19 cellular contexts compared by ENCODE assay signal in the genomic region with DNA sequence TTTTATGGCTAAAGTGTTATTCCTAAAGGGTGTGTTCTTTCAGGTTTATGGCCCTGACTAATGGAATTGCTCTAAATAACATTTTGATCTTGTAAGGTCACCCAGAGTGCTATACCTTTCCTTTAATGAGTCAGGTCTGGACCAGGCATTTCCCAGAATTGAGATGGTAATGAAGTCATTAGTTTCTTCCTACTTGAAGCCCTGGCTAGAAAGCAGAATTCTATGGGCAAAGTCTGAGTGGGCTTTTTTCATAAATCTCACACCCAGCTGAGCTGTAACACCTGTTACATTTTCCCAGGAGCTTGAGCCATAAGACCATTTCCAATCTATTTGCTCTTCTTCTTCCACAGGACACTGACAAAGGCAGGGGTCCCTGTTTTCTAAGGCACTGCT.
DNase-seq lines count a peak whose midpoint lies in the region; ATAC-seq, FAIRE-seq and TF ChIP-seq lines count a peak whose summit lies in the region.
"Had no signal": no experiment of that assay in that cellular context is flagged by ENCODE, and none has a peak within 500 bp of the region (broad histone marks: within the 10 kb centered on the region; RNA-seq: fewer than 3 reads in every experiment).

No MANE protein-coding gene starts in this region.

- H3K27me3 ChIP-seq in osteoblast (ENCODE audit: insufficient read depth, low read length): no peaks in the 10 kb centered on the region
- H3K27me3 ChIP-seq: BLaER1, cardiac muscle cell, gastrocnemius medialis had no signal

- TF ChIP-seq CTCF in retinal pigment epithelial cell (conservative IDR thresholded peaks at IDR 0.05; ENCODE audit: low read depth, low read length): no peak
- TF ChIP-seq CTCF in osteoblast (IDR thresholded peaks at IDR 0.05; ENCODE audit: extremely low read depth, low read depth, low read length): no peak

- no peaks in the 10 kb centered on the region for H3K9me3 ChIP-seq in osteoblast (ENCODE audit: low read depth, low read length)
- H3K9me3 ChIP-seq: BLaER1, gastrocnemius medialis had no signal

- H3K4me3 ChIP-seq in retinal pigment epithelial cell (ENCODE audit: low read length) (no peak overlapping the region), osteoblast (ENCODE audit: insufficient read depth, low read length) (no peak overlapping the region)
- H3K4me3 ChIP-seq: BLaER1, cardiac muscle cell, gastrocnemius medialis had no signal

- H4K20me1 ChIP-seq in osteoblast (ENCODE audit: insufficient read depth, low read length): no peaks in the 10 kb centered on the region
- H4K20me1 ChIP-seq: BLaER1 had no signal

- H3K36me3 ChIP-seq in osteoblast (ENCODE audit: insufficient read depth, low read length): no peaks in the 10 kb centered on the region
- H3K36me3 ChIP-seq: BLaER1, cardiac muscle cell, gastrocnemius medialis had no signal

- no peaks in the 10 kb centered on the region for H3K79me2 ChIP-seq in osteoblast (ENCODE audit: insufficient read depth, low read length)

- H2AFZ ChIP-seq in osteoblast (ENCODE audit: low read length): no peak overlapping the region

- no peak for FAIRE-seq in HTR-8/SVneo (lab: Jason Lieb, UNC)
- FAIRE-seq: H54, urothelium cell line had no signal

- ATAC-seq in esophagus mucosa: peak; percentile 55
- ATAC-seq in GM21390 (IDR thresholded peaks at IDR 0.05; ENCODE audit: unreplicated experiment): no peak
- ATAC-seq: gastrocnemius medialis had no signal

- peak; percentile 48 for DNase-seq in NCI-H748 (lab: John Stamatoyannopoulos, UW; ENCODE audit: unreplicated experiment)
- DNase-seq in NCI-H748 treated with DMSO at 0.1 percent for 48 hours (lab: John Stamatoyannopoulos, UW): no peak
- DNase-seq in NCI-H226: peak; percentile 42
- DNase-seq in retinal pigment epithelial cell (ENCODE audit: low read depth): peak; percentile 39
- DNase-seq in HTR-8/SVneo (ENCODE audit: insufficient read length, low spot score): no peak
- no peak for DNase-seq in osteoblast (ENCODE audit: insufficient read length, low spot score, missing footprints)
- DNase-seq: activated CD4-positive, alpha-beta T cell treated with anti-CD3 and anti-CD28 coated beads, Interleukin-2, amount 10 ng/mL, durations not matched to agents 7 days and 5 days; gastrocnemius medialis; left cardiac atrium; midbrain; NCI-H2227 treated with DMSO at 0.1 percent for 48 hours had no signal

- H3K27ac ChIP-seq in osteoblast (ENCODE audit: low read depth, low read length): no peak overlapping the region
- H3K27ac ChIP-seq: BLaER1, cardiac muscle cell, gastrocnemius medialis, KMS-11, RWPE1 had no signal

- no peak overlapping the region for H3K4me2 ChIP-seq in osteoblast (ENCODE audit: insufficient read depth, low read length)
- H3K4me2 ChIP-seq: BLaER1, KMS-11 had no signal

- H3K4me1 ChIP-seq in osteoblast (ENCODE audit: insufficient read depth, low read length): no peaks in the 10 kb centered on the region
- H3K4me1 ChIP-seq: BLaER1, gastrocnemius medialis had no signal

Comparison
In these comparisons a context has a peak if more than half of its experiments do, and no peak if none do; other contexts are left out.
1. DNase-seq: peak in NCI-H748 (single experiment), NCI-H226 (single experiment) and retinal pigment epithelial cell (single experiment); none in NCI-H748 treated with DMSO at 0.1 percent for 48 hours (single experiment), HTR-8/SVneo (single experiment) and osteoblast (single experiment).